12 cellular contexts compared by ENCODE assay signal in genomic region chr6:44224978-44225330, GRCh38. TPM values are rescaled to one million over a fixed set of nuclear protein-coding genes. Genes with fewer than 3 reads are reported as not detected.
DNase-seq lines count a peak whose midpoint lies in the region; ATAC-seq and TF ChIP-seq lines count a peak whose summit lies in the region.
"Had no signal": no experiment of that assay in that cellular context is flagged by ENCODE, and none has a peak within 500 bp of the region (broad histone marks: within the 10 kb centered on the region; RNA-seq: fewer than 3 reads in every experiment).

No MANE protein-coding gene starts in this region.

- peak; percentile 31 for DNase-seq in NCI-H82 (lab: John Stamatoyannopoulos, UW)
- DNase-seq in NCI-H82 treated with DMSO at 0.1 percent for 48 hours (lab: John Stamatoyannopoulos, UW; ENCODE audit: unreplicated experiment) = no peak
- DNase-seq in endodermal cell = no peak
- no peak for DNase-seq in NCI-H1436 (lab: John Stamatoyannopoulos, UW)
- DNase-seq in NCI-H748 treated with DMSO at 0.1 percent for 48 hours (lab: John Stamatoyannopoulos, UW) = no peak
- DNase-seq: activated B cell treated with CpG ODN at 0.5 μM for 24 hours, NCI-H524 had no signal

- H3K36me3 ChIP-seq in OCI-LY1 (ENCODE audit: insufficient read depth, low read length) (peaks cover 16% of the 10 kb centered on the region), endodermal cell (ENCODE audit: control insufficient read depth, insufficient read depth, low read length) (no peaks in the 10 kb centered on the region)
- H3K36me3 ChIP-seq: cardiac muscle cell, prostate gland had no signal

- peak overlapping the region; percentile 76 for H3K4me3 Mint-ChIP-seq in endodermal cell
- H3K4me3 Mint-ChIP-seq in stimulated activated memory B cell treated with anti-CD40 and anti-IgM and Interleukin-4, amounts not matched to agents 10 μg/mL and 1 μg/mL and 100 μg/mL, for 72 hours = no peak overlapping the region

- H3K4me1 Mint-ChIP-seq in endodermal cell = peaks cover 40% of the 10 kb centered on the region
- peaks cover 45% of the 10 kb centered on the region for H3K4me1 Mint-ChIP-seq in stimulated activated memory B cell treated with anti-CD40 and anti-IgM and Interleukin-4, amounts not matched to agents 10 μg/mL and 1 μg/mL and 100 μg/mL, for 72 hours

- ATAC-seq in stimulated activated memory B cell treated with anti-CD40 and anti-IgM and Interleukin-4, amounts not matched to agents 10 μg/mL and 1 μg/mL and 100 μg/mL, for 72 hours = no peak
- no peak for ATAC-seq in HG02763 (IDR thresholded peaks at IDR 0.05; ENCODE audit: unreplicated experiment)

- peak overlapping the region; percentile 93; the same call in 1 of the 2 replicates for H3K9ac ChIP-seq in OCI-LY1 (ENCODE audit: low read length)
- no peak overlapping the region for H3K9ac ChIP-seq in endodermal cell (ENCODE audit: extremely low read depth, low read length, poor library complexity, severe bottlenecking)

- no peak overlapping the region for H3K27ac Mint-ChIP-seq in endodermal cell
- H3K27ac Mint-ChIP-seq in stimulated activated memory B cell treated with anti-CD40 and anti-IgM and Interleukin-4, amounts not matched to agents 10 μg/mL and 1 μg/mL and 100 μg/mL, for 72 hours = peak overlapping the region; percentile 72
- H3K27ac Mint-ChIP-seq: activated B cell treated with CpG ODN at 0.5 μM for 24 hours had no signal

- TF ChIP-seq CTCF in OCI-LY1 (IDR thresholded peaks at IDR 0.05; ENCODE audit: low read length) (no peak), endodermal cell (conservative IDR thresholded peaks at IDR 0.05) (no peak)

- peaks cover 15% of the 10 kb centered on the region for H3K36me3 Mint-ChIP-seq in endodermal cell (ENCODE audit: low read depth)
- H3K36me3 Mint-ChIP-seq in stimulated activated memory B cell treated with anti-CD40 and anti-IgM and Interleukin-4, amounts not matched to agents 10 μg/mL and 1 μg/mL and 100 μg/mL, for 72 hours = no peaks in the 10 kb centered on the region

- H3K9me3 Mint-ChIP-seq in endodermal cell = no peaks in the 10 kb centered on the region
- no peaks in the 10 kb centered on the region for H3K9me3 Mint-ChIP-seq in stimulated activated memory B cell treated with anti-CD40 and anti-IgM and Interleukin-4, amounts not matched to agents 10 μg/mL and 1 μg/mL and 100 μg/mL, for 72 hours
- H3K9me3 Mint-ChIP-seq: activated B cell treated with CpG ODN at 0.5 μM for 24 hours had no signal

- H3K27me3 ChIP-seq in OCI-LY1 (ENCODE audit: insufficient read depth, low read length) = no peaks in the 10 kb centered on the region
- no peaks in the 10 kb centered on the region for H3K27me3 ChIP-seq in endodermal cell (ENCODE audit: control insufficient read depth, insufficient read depth, low read length, poor library complexity, severe bottlenecking)
- H3K27me3 ChIP-seq: cardiac muscle cell had no signal

- peaks cover 2% of the 10 kb centered on the region; the same call in 1 of the 2 replicates for H3F3A ChIP-seq in OCI-LY1 (ENCODE audit: insufficient read depth, low read length)

- H3K27ac ChIP-seq in OCI-LY1 (ENCODE audit: low read depth, low read length, poor library complexity, severe bottlenecking) (peak overlapping the region; percentile 12), endodermal cell (ENCODE audit: low read depth, low read length) (no peak overlapping the region)
- H3K27ac ChIP-seq: prostate gland had no signal

- peak overlapping the region; percentile 73 for H3K4me2 ChIP-seq in OCI-LY1 (ENCODE audit: low read length)

- H3K79me2 ChIP-seq in OCI-LY1 (ENCODE audit: insufficient read depth, low read length) = no peaks in the 10 kb centered on the region

- H3K4me3 ChIP-seq in OCI-LY1 (ENCODE audit: low read depth, low read length, poor library complexity, severe bottlenecking) = peak overlapping the region; percentile 89
- H3K4me3 ChIP-seq in endodermal cell (ENCODE audit: low read length) = peak overlapping the region; percentile 87
- H3K4me3 ChIP-seq: prostate gland had no signal

- H3K27me3 Mint-ChIP-seq in endodermal cell (ENCODE audit: insufficient read depth) = no peaks in the 10 kb centered on the region
- no peaks in the 10 kb centered on the region for H3K27me3 Mint-ChIP-seq in stimulated activated memory B cell treated with anti-CD40 and anti-IgM and Interleukin-4, amounts not matched to agents 10 μg/mL and 1 μg/mL and 100 μg/mL, for 72 hours
- H3K27me3 Mint-ChIP-seq: activated B cell treated with CpG ODN at 0.5 μM for 24 hours had no signal

- peaks cover 42% of the 10 kb centered on the region for H3K4me1 ChIP-seq in OCI-LY1 (ENCODE audit: insufficient read depth, low read length, severe bottlenecking)
- H3K4me1 ChIP-seq in endodermal cell (ENCODE audit: control insufficient read depth, insufficient read depth, low read length) = peaks cover 10% of the 10 kb centered on the region

- H3K9me3 ChIP-seq in OCI-LY1 (ENCODE audit: low read length) (no peaks in the 10 kb centered on the region), endodermal cell (ENCODE audit: control insufficient read depth, low read length) (no peaks in the 10 kb centered on the region)
- H3K9me3 ChIP-seq: prostate gland had no signal

- H3K9me2 ChIP-seq in OCI-LY1 (ENCODE audit: low read depth, low read length) = no peaks in the 10 kb centered on the region

- H4K20me1 ChIP-seq in OCI-LY1 (ENCODE audit: insufficient read depth, low read length) = no peaks in the 10 kb centered on the region

- no peak overlapping the region for H2AFZ ChIP-seq in OCI-LY1 (ENCODE audit: low read length)

- 94% methylated on average over 4 of the region's 4 CpGs; no CpG with 5 or more reads in 1 of the 2 experiments for WGBS in endodermal cell (ENCODE audit: insufficient coverage in 1 of 2, insufficient read length in 1 of 2), 2 experiments

RNA-seq across cellular contexts. Expression of gene SLC29A1, which starts 1.6 kb away (rescaled TPM):
- total RNA-seq in endodermal cell = 100 to 1,000 TPM; 129 to 155 TPM
- polyA plus RNA-seq in endodermal cell (2013, experiment 1 of 2) = 65.0 TPM
- polyA plus RNA-seq in endodermal cell (2013, experiment 2 of 2) = 58.4 TPM

RNA-seq across cellular contexts. Expression of gene MYMX, which starts 8.2 kb away (rescaled TPM):
- total RNA-seq in endodermal cell = 1 to 10 TPM; 1.7 to 1.8 TPM
- 1.1 TPM for polyA plus RNA-seq in endodermal cell (2013, experiment 1 of 2)
- polyA plus RNA-seq in endodermal cell (2013, experiment 2 of 2) = 0.83 TPM
- total RNA-seq: activated B cell treated with CpG ODN at 0.5 μM for 24 hours, cardiac muscle cell, prostate gland had no signal

RNA-seq across cellular contexts. Expression of gene HSP90AB1, which starts 21.9 kb away (rescaled TPM):
- 1,000 to 10,000 TPM; 1,356 to 1,422 TPM for total RNA-seq in endodermal cell
- 1,137 TPM for polyA plus RNA-seq in endodermal cell (2013, experiment 1 of 2)
- 1,046 TPM for polyA plus RNA-seq in endodermal cell (2013, experiment 2 of 2)

RNA-seq across cellular contexts. Expression of gene SLC35B2, which starts 32.4 kb away (rescaled TPM):
- 10 to 100 TPM; 52.5 to 54.3 TPM for total RNA-seq in endodermal cell
- 42.1 TPM for polyA plus RNA-seq in endodermal cell (2013, experiment 1 of 2)
- 39.6 TPM for polyA plus RNA-seq in endodermal cell (2013, experiment 2 of 2)

RNA-seq across cellular contexts. Expression of gene NFKBIE, which starts 40.4 kb away (rescaled TPM):
- 10 to 100 TPM in 1 of 2 donors, 1 to 10 TPM in 1; 8.3 to 11.0 TPM for total RNA-seq in endodermal cell
- polyA plus RNA-seq in endodermal cell (2013, experiment 1 of 2) = 8.9 TPM
- polyA plus RNA-seq in endodermal cell (2013, experiment 2 of 2) = 5.6 TPM
